In genomic region chr17:57313276-57313835, GRCh38 we compare ENCODE assay signal across 20 cellular contexts. TPM values are rescaled to one million over a fixed set of nuclear protein-coding genes. Genes with fewer than 3 reads are reported as not detected.
A peak's percentile ranks its signal among the peaks of the same experiment; 100 is the strongest.
DNase-seq lines count a peak whose midpoint lies in the region; ATAC-seq and TF ChIP-seq lines count a peak whose summit lies in the region.
"Had no signal": no experiment of that assay in that cellular context is flagged by ENCODE, and none has a peak within 500 bp of the region (broad histone marks: within the 10 kb centered on the region; RNA-seq: fewer than 3 reads in every experiment).

No MANE protein-coding gene starts in this region.

- ATAC-seq in activated naive CD8-positive, alpha-beta T cell treated with anti-CD3 and anti-CD28 coated beads, Interleukin-2, amount 10 ng/mL, durations not matched to agents 7 days and 5 days (ENCODE audit: low read depth) = no peak
- ATAC-seq in HG03095 (IDR thresholded peaks at IDR 0.05; ENCODE audit: unreplicated experiment) = no peak
- no peak for ATAC-seq in HG03135 (IDR thresholded peaks at IDR 0.05; ENCODE audit: unreplicated experiment)
- ATAC-seq: esophagus mucosa had no signal

- no peak overlapping the region for H3K4me3 Mint-ChIP-seq in activated naive CD8-positive, alpha-beta T cell treated with anti-CD3 and anti-CD28 coated beads, Interleukin-2, amount 10 ng/mL, durations not matched to agents 7 days and 5 days
- no peak overlapping the region for H3K4me3 Mint-ChIP-seq in activated naive CD8-positive, alpha-beta T cell treated with anti-CD3 and anti-CD28 coated beads for 36 hours
- H3K4me3 Mint-ChIP-seq in brain = peak overlapping the region in 4 of 5 experiments; percentile 1 to 69 (median 7)
- no peak overlapping the region for H3K4me3 Mint-ChIP-seq in progenitor cell of endocrine pancreas (ENCODE audit: low read depth)
- H3K4me3 Mint-ChIP-seq: activated CD4-positive, alpha-beta T cell treated with anti-CD3 and anti-CD28 coated beads, Interleukin-2, amount 10 ng/mL, durations not matched to agents 7 days and 5 days; CD4-positive, alpha-beta memory T cell had no signal

- H3K27ac Mint-ChIP-seq in activated naive CD8-positive, alpha-beta T cell treated with anti-CD3 and anti-CD28 coated beads, Interleukin-2, amount 10 ng/mL, durations not matched to agents 7 days and 5 days = peak overlapping the region; percentile 21
- H3K27ac Mint-ChIP-seq in activated naive CD8-positive, alpha-beta T cell treated with anti-CD3 and anti-CD28 coated beads for 36 hours = no peak overlapping the region
- peak overlapping the region; percentile 40 to 96 (median 88) for H3K27ac Mint-ChIP-seq in brain
- H3K27ac Mint-ChIP-seq in progenitor cell of endocrine pancreas = peak overlapping the region; percentile 16
- H3K27ac Mint-ChIP-seq: activated CD4-positive, alpha-beta T cell treated with anti-CD3 and anti-CD28 coated beads, Interleukin-2, amount 10 ng/mL, durations not matched to agents 7 days and 5 days had no signal

- DNase-seq in activated naive CD8-positive, alpha-beta T cell treated with anti-CD3 and anti-CD28 coated beads, Interleukin-2, amount 10 ng/mL, durations not matched to agents 7 days and 5 days = no peak
- no peak for DNase-seq in activated naive CD8-positive, alpha-beta T cell treated with anti-CD3 and anti-CD28 coated beads for 36 hours
- DNase-seq in NCI-H2081 treated with DMSO at 0.1 percent for 48 hours (lab: John Stamatoyannopoulos, UW) = peak; percentile 81
- DNase-seq in progenitor cell of endocrine pancreas (ENCODE audit: low spot score, unreplicated experiment) = no peak
- no peak for DNase-seq in SK-N-DZ (ENCODE audit: low spot score)
- DNase-seq: activated CD4-positive, alpha-beta T cell treated with anti-CD3 and anti-CD28 coated beads, Interleukin-2, amount 10 ng/mL, durations not matched to agents 7 days and 5 days; activated naive CD4-positive, alpha-beta T cell treated with anti-CD3 and anti-CD28 coated beads, Interleukin-2, amount 50 U/mL, for 16 hours; brain microvascular endothelial cell; CD4-positive, alpha-beta memory T cell; dorsolateral prefrontal cortex; mesendoderm; NCI-H526; Peyer's patch; retina; SK-N-SH; stimulated activated CD4-positive, alpha-beta T cell treated with anti-CD3 and anti-CD28 coated beads, Interleukin-15, amount 100 ng/mL, for 24 hours had no signal

- no peaks in the 10 kb centered on the region for H3K27me3 Mint-ChIP-seq in activated naive CD8-positive, alpha-beta T cell treated with anti-CD3 and anti-CD28 coated beads, Interleukin-2, amount 10 ng/mL, durations not matched to agents 7 days and 5 days
- H3K27me3 Mint-ChIP-seq in activated naive CD8-positive, alpha-beta T cell treated with anti-CD3 and anti-CD28 coated beads for 36 hours = no peaks in the 10 kb centered on the region
- H3K27me3 Mint-ChIP-seq in brain (peaks cover 7% of the 10 kb centered on the region), progenitor cell of endocrine pancreas (no peaks in the 10 kb centered on the region)
- H3K27me3 Mint-ChIP-seq: activated CD4-positive, alpha-beta T cell treated with anti-CD3 and anti-CD28 coated beads, Interleukin-2, amount 10 ng/mL, durations not matched to agents 7 days and 5 days; CD4-positive, alpha-beta memory T cell had no signal

- no peaks in the 10 kb centered on the region for H3K9me3 Mint-ChIP-seq in activated naive CD8-positive, alpha-beta T cell treated with anti-CD3 and anti-CD28 coated beads, Interleukin-2, amount 10 ng/mL, durations not matched to agents 7 days and 5 days
- H3K9me3 Mint-ChIP-seq in activated naive CD8-positive, alpha-beta T cell treated with anti-CD3 and anti-CD28 coated beads for 36 hours = no peaks in the 10 kb centered on the region
- no peaks in the 10 kb centered on the region for H3K9me3 Mint-ChIP-seq in brain
- no peaks in the 10 kb centered on the region for H3K9me3 Mint-ChIP-seq in progenitor cell of endocrine pancreas (ENCODE audit: low read depth)
- H3K9me3 Mint-ChIP-seq: activated CD4-positive, alpha-beta T cell treated with anti-CD3 and anti-CD28 coated beads, Interleukin-2, amount 10 ng/mL, durations not matched to agents 7 days and 5 days; CD4-positive, alpha-beta memory T cell had no signal

- TF ChIP-seq CTCF in brain (conservative IDR thresholded peaks at IDR 0.05) (no peak), progenitor cell of endocrine pancreas (IDR thresholded peaks at IDR 0.05; ENCODE audit: unreplicated experiment) (no peak)

- H3K4me1 Mint-ChIP-seq in activated naive CD8-positive, alpha-beta T cell treated with anti-CD3 and anti-CD28 coated beads, Interleukin-2, amount 10 ng/mL, durations not matched to agents 7 days and 5 days = peaks cover 15% of the 10 kb centered on the region
- peaks cover 13% of the 10 kb centered on the region for H3K4me1 Mint-ChIP-seq in activated naive CD8-positive, alpha-beta T cell treated with anti-CD3 and anti-CD28 coated beads for 36 hours
- H3K4me1 Mint-ChIP-seq in brain (peaks cover 94% of the 10 kb centered on the region), progenitor cell of endocrine pancreas (ENCODE audit: low read depth) (peaks cover 22% of the 10 kb centered on the region)

- peaks cover 23% of the 10 kb centered on the region for H3K36me3 Mint-ChIP-seq in activated naive CD8-positive, alpha-beta T cell treated with anti-CD3 and anti-CD28 coated beads, Interleukin-2, amount 10 ng/mL, durations not matched to agents 7 days and 5 days
- no peaks in the 10 kb centered on the region for H3K36me3 Mint-ChIP-seq in activated naive CD8-positive, alpha-beta T cell treated with anti-CD3 and anti-CD28 coated beads for 36 hours
- H3K36me3 Mint-ChIP-seq in brain (peaks cover 39% of the 10 kb centered on the region), progenitor cell of endocrine pancreas (ENCODE audit: insufficient read depth) (peaks cover 2% of the 10 kb centered on the region)

- POLR2A ChIA-PET in activated naive CD8-positive, alpha-beta T cell treated with anti-CD3 and anti-CD28 coated beads, Interleukin-2, amount 10 ng/mL, durations not matched to agents 7 days and 5 days (lab: Charles Lee) = no interaction called here

RNA-seq across cellular contexts. Expression of gene MSI2, which starts 57.0 kb away (rescaled TPM):
- total RNA-seq in activated naive CD8-positive, alpha-beta T cell treated with anti-CD3 and anti-CD28 coated beads, Interleukin-2, amount 10 ng/mL, durations not matched to agents 7 days and 5 days = 100 to 1,000 TPM; 113 to 114 TPM
- 10 to 100 TPM; 48.0 to 49.4 TPM for total RNA-seq in activated naive CD8-positive, alpha-beta T cell treated with anti-CD3 and anti-CD28 coated beads for 36 hours
- polyA plus RNA-seq in brain (ENCODE audit: insufficient read depth, low read depth, low replicate concordance) = 79.1 TPM
- 161 and 164 TPM in 2 replicates for total RNA-seq in progenitor cell of endocrine pancreas
- polyA plus RNA-seq in SK-N-DZ (2014; cell fraction: cytosol; rRNA removed) = 24.2 and 32.3 TPM in 2 replicates
- 19.7 and 28.7 TPM in 2 replicates for polyA plus RNA-seq in SK-N-DZ (2014; cell fraction: nucleus; rRNA removed)

Comparison
In these comparisons a context has a peak if more than half of its experiments do, and no peak if none do; other contexts are left out.
1. H3K4me3 Mint-ChIP-seq: peak in brain (4 of 5); none in activated naive CD8-positive, alpha-beta T cell treated with anti-CD3 and anti-CD28 coated beads, Interleukin-2, amount 10 ng/mL, durations not matched to agents 7 days and 5 days (single experiment), activated naive CD8-positive, alpha-beta T cell treated with anti-CD3 and anti-CD28 coated beads for 36 hours (single experiment) and progenitor cell of endocrine pancreas (single experiment).